ENCODE assay signal across 12 cellular contexts in the genomic region with DNA sequence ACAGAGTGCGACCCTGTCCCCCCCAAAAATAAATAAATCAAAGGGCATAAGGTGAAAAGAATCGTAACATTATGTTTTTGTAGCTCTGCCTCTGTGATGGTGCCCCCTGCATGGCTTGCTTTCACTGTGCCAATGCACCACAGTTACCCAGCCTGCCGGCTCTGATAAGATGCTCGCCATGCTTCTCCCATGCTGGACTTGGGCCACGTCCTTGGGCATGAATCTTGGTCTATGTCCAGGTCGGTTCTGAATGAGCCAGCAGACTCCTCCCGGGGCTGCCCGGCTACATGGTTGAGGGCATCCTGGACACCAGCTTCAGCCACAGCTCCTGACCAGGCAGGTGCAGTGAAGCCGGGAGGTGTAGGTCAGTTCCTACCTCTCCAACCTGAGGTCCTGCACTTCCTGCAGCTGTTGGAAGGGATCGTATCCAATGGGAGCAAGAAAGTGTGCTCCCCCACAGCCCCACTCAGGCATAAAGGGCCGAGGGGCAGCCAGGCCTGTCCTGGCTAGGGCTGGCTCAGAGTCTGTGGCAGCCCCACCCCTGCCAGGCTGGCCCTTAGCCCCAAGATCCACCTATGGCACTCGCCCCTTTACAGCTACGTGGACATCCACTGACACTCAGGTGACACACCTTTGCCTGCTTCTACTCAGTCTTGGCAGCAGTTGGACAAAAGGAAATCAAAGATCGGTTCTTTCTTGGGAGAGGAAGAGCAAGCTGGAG. TPM values are rescaled to one million over a fixed set of nuclear protein-coding genes. Genes with fewer than 3 reads are reported as not detected.
DNase-seq lines count a peak whose midpoint lies in the region; ATAC-seq and TF ChIP-seq lines count a peak whose summit lies in the region.
"Had no signal": no experiment of that assay in that cellular context is flagged by ENCODE, and none has a peak within 500 bp of the region (broad histone marks: within the 10 kb centered on the region; RNA-seq: fewer than 3 reads in every experiment).

No MANE protein-coding gene starts in this region.

- 38% methylated on average over 12 of the region's 14 CpGs for WGBS in suprapubic skin

- TF ChIP-seq CTCF in PC-3 (conservative IDR thresholded peaks at IDR 0.05; ENCODE audit: low read depth, low read length) (no peak), suprapubic skin (IDR thresholded peaks at IDR 0.05) (no peak)

- CTCF ChIA-PET in PC-3 (lab: Charles Lee): interaction anchor here (0.7 to 1.7 kb wide), 3 partner anchors 42 to 82 kb away, joined by 3 to 6 read pairs (median 4); no protein-coding TSS in a partner anchor

- intact Hi-C loops in PC-3 (cut with micrococcal nuclease): no loop called here

- H3K4me3 ChIP-seq in PC-3 (ENCODE audit: low read length) (peak overlapping the region; percentile 29), suprapubic skin (no peak overlapping the region)

- no peak overlapping the region for H3K27ac Mint-ChIP-seq in stimulated activated naive CD8-positive, alpha-beta T cell treated with anti-CD3 and anti-CD28 coated beads, Interleukin-15, amount 100 ng/mL, for 72 hours
- H3K27ac Mint-ChIP-seq: activated CD8-positive, alpha-beta T cell treated with anti-CD3 and anti-CD28 coated beads for 36 hours had no signal

- H3K9me2 ChIP-seq in PC-3 (replicated peaks; ENCODE audit: low read length): no peaks in the 10 kb centered on the region

- H3K27ac ChIP-seq in PC-3 (ENCODE audit: low read length) (peak overlapping the region; percentile 87), epithelial cell of prostate (peak overlapping the region; percentile 78), suprapubic skin (peak overlapping the region; percentile 90)
- H3K27ac ChIP-seq: neutrophil had no signal

- peak; percentile 20 for ATAC-seq in PC-3
- ATAC-seq in stimulated activated naive CD8-positive, alpha-beta T cell treated with anti-CD3 and anti-CD28 coated beads, Interleukin-15, amount 100 ng/mL, for 72 hours: no peak
- ATAC-seq: activated CD8-positive, alpha-beta T cell treated with anti-CD3 and anti-CD28 coated beads for 36 hours had no signal

- H3K4me1 Mint-ChIP-seq in stimulated activated naive CD8-positive, alpha-beta T cell treated with anti-CD3 and anti-CD28 coated beads, Interleukin-15, amount 100 ng/mL, for 72 hours: peaks cover 4% of the 10 kb centered on the region

- no peak for TF ChIP-seq POLR2A in suprapubic skin (IDR thresholded peaks at IDR 0.05)

- H3K79me2 ChIP-seq in PC-3 (ENCODE audit: low read length): peaks cover 58% of the 10 kb centered on the region

- H3K4me3 Mint-ChIP-seq in stimulated activated naive CD8-positive, alpha-beta T cell treated with anti-CD3 and anti-CD28 coated beads, Interleukin-15, amount 100 ng/mL, for 72 hours: no peak overlapping the region
- H3K4me3 Mint-ChIP-seq: activated CD8-positive, alpha-beta T cell treated with anti-CD3 and anti-CD28 coated beads for 36 hours had no signal

- H3F3A ChIP-seq in PC-3 (ENCODE audit: low read length, unreplicated experiment): no peaks in the 10 kb centered on the region

- H3K27me3 ChIP-seq in PC-3 (ENCODE audit: low read length) (no peaks in the 10 kb centered on the region), suprapubic skin (no peaks in the 10 kb centered on the region)
- H3K27me3 ChIP-seq: neutrophil had no signal

- H3K9me3 ChIP-seq in PC-3 (ENCODE audit: low read length): no peaks in the 10 kb centered on the region
- no peaks in the 10 kb centered on the region for H3K9me3 ChIP-seq in suprapubic skin
- H3K9me3 ChIP-seq: neutrophil had no signal

- POLR2A ChIA-PET in PC-3 (lab: Charles Lee; ENCODE audit: unreplicated experiment): interaction anchor here (0.6 kb wide), 1 partner anchor 94 kb away, joined by 7 read pairs; no protein-coding TSS in a partner anchor

- TF ChIP-seq EP300 in suprapubic skin (IDR thresholded peaks at IDR 0.05): no peak

- H3K36me3 ChIP-seq in PC-3 (ENCODE audit: low read depth, low read length) (no peaks in the 10 kb centered on the region), suprapubic skin (no peaks in the 10 kb centered on the region)
- H3K36me3 ChIP-seq: neutrophil had no signal

- no peaks in the 10 kb centered on the region for H3K27me3 Mint-ChIP-seq in stimulated activated naive CD8-positive, alpha-beta T cell treated with anti-CD3 and anti-CD28 coated beads, Interleukin-15, amount 100 ng/mL, for 72 hours
- H3K27me3 Mint-ChIP-seq: activated CD8-positive, alpha-beta T cell treated with anti-CD3 and anti-CD28 coated beads for 36 hours had no signal

- H3K4me2 ChIP-seq in PC-3 (ENCODE audit: low read length): peak overlapping the region; percentile 71

- peak overlapping the region; percentile 24 for H2AFZ ChIP-seq in PC-3 (ENCODE audit: low read length)

- H4K20me1 ChIP-seq in PC-3 (ENCODE audit: low read length): no peaks in the 10 kb centered on the region

- BruUV-seq in PC-3 (replicated peaks; lab: Mats Ljungman, UMichigan): no TSS peak

- peak; percentile 12 for DNase-seq in PC-3
- no peak for DNase-seq in epithelial cell of prostate (ENCODE audit: low read depth, low spot score)
- peak; percentile 73 for DNase-seq in mucosa of gallbladder (ENCODE audit: low spot score)
- no peak for DNase-seq in suprapubic skin (ENCODE audit: low spot score in 2 of 2)
- no peak for DNase-seq in AML-193 (lab: John Stamatoyannopoulos, UW)
- no peak for DNase-seq in stimulated activated naive CD8-positive, alpha-beta T cell treated with anti-CD3 and anti-CD28 coated beads, Interleukin-15, amount 100 ng/mL, for 72 hours
- no peak for DNase-seq in activated T-cell treated with anti-CD3 and anti-CD28 coated beads, Interleukin-2, amount 50 U/mL, for 48 hours
- no peak for DNase-seq in stimulated activated CD4-positive, alpha-beta T cell treated with anti-CD3 and anti-CD28 coated beads, Interleukin-12 subunit alpha, Interleukin-12 subunit beta, amount 100 ng/mL, for 4 hours
- DNase-seq: activated CD8-positive, alpha-beta T cell treated with anti-CD3 and anti-CD28 coated beads for 36 hours; NCI-H2029 treated with DMSO at 0.1 percent for 48 hours; SIG-M5 had no signal

- peak overlapping the region; percentile 27; the same call in 1 of the 2 replicates for H3K9ac ChIP-seq in PC-3 (ENCODE audit: low read length)

- H3K4me1 ChIP-seq in PC-3 (ENCODE audit: insufficient read depth, low read length) (peaks cover 20% of the 10 kb centered on the region), suprapubic skin (peaks cover 64% of the 10 kb centered on the region)

- H3K9me3 Mint-ChIP-seq in stimulated activated naive CD8-positive, alpha-beta T cell treated with anti-CD3 and anti-CD28 coated beads, Interleukin-15, amount 100 ng/mL, for 72 hours: no peaks in the 10 kb centered on the region
- H3K9me3 Mint-ChIP-seq: activated CD8-positive, alpha-beta T cell treated with anti-CD3 and anti-CD28 coated beads for 36 hours had no signal

RNA-seq across cellular contexts. Expression of a gene that starts 34.1 kb away (rescaled TPM):
- total RNA-seq in PC-3 (2014; rRNA removed): 12.7 and 17.0 TPM in 2 replicates
- 10.3 TPM for total RNA-seq in mucosa of gallbladder
- total RNA-seq in suprapubic skin: 10 to 100 TPM; 17.9 to 29.3 (median 23.2) TPM

Comparison
In these comparisons a context has a peak if more than half of its experiments do, and no peak if none do; other contexts are left out.
1. DNase-seq: peak in PC-3 (single experiment) and mucosa of gallbladder (single experiment); none in epithelial cell of prostate (single experiment), suprapubic skin (0 of 2), AML-193 (0 of 2), stimulated activated naive CD8-positive, alpha-beta T cell treated with anti-CD3 and anti-CD28 coated beads, Interleukin-15, amount 100 ng/mL, for 72 hours (0 of 2), activated T-cell treated with anti-CD3 and anti-CD28 coated beads, Interleukin-2, amount 50 U/mL, for 48 hours (0 of 2) and stimulated activated CD4-positive, alpha-beta T cell treated with anti-CD3 and anti-CD28 coated beads, Interleukin-12 subunit alpha, Interleukin-12 subunit beta, amount 100 ng/mL, for 4 hours (single experiment).
2. Peak in every context shown above with its lines, with median percentiles within 50 percentile points of each other: H3K27ac ChIP-seq.